8 cellular contexts compared by ENCODE assay signal in genomic region chr1:1432951-1433803, GRCh38. TPM values are rescaled to one million over a fixed set of nuclear protein-coding genes. Genes with fewer than 3 reads are reported as not detected.
DNase-seq lines count a peak whose midpoint lies in the region; ATAC-seq, FAIRE-seq and TF ChIP-seq lines count a peak whose summit lies in the region.

No MANE protein-coding gene starts in this region.

- H3K9me2 ChIP-seq in HCT116 (ENCODE audit: insufficient read depth) = no peaks in the 10 kb centered on the region

- ATAC-seq in A549 = peak in 1 of 2 experiments; percentile 12; a peak in 2 of 6 replicates
- ATAC-seq in HCT116 = peak; percentile 68
- no peak for ATAC-seq in HG03439 (IDR thresholded peaks at IDR 0.05; ENCODE audit: unreplicated experiment)
- no peak for ATAC-seq in HG02759 (IDR thresholded peaks at IDR 0.05; ENCODE audit: unreplicated experiment)

- TF ChIP-seq POLR2A in A549 (IDR thresholded peaks at IDR 0.05; ENCODE audit: low read length) = no peak
- no peak for TF ChIP-seq POLR2A in HCT116 (IDR thresholded peaks at IDR 0.05; ENCODE audit: borderline replicate concordance, extremely low read depth, insufficient read depth, insufficient read length)

- TF ChIP-seq CTCF in A549 (IDR thresholded peaks at IDR 0.05) = no peak
- TF ChIP-seq CTCF in HCT116 (IDR thresholded peaks at IDR 0.05 in 2 of 3, conservative IDR thresholded peaks at IDR 0.05 in 1 of 3; ENCODE audit: borderline replicate concordance in 1 of 3, insufficient read depth in 1 of 3, low read depth in 2 of 3, low read length in 2 of 3) = no peak

- H3K4me3 ChIP-seq in A549 (no peak overlapping the region), HCT116 (replicated peaks in 1 of 2; ENCODE audit: low read depth in 1 of 2, low read length in 2 of 2) (peak overlapping the region; percentile 80 to 92), stomach smooth muscle (ENCODE audit: low read length in 2 of 2) (peak overlapping the region; percentile 45 to 78)

- DNase-seq in A549 (ENCODE audit: low read depth in 1 of 2, low spot score in 1 of 2) = no peak
- no peak for DNase-seq in HCT116 (ENCODE audit: low read depth, low spot score)
- peak; percentile 59 for DNase-seq in astrocyte of the hippocampus (ENCODE audit: low read depth, low spot score)
- peak; percentile 89 for DNase-seq in left kidney (ENCODE audit: low read depth, low spot score)
- DNase-seq in RPMI8226 = no peak

- POLR2A ChIA-PET in A549 (lab: Yijun Ruan, JAX) = no interaction called here
- POLR2A ChIA-PET in HCT116 (lab: Charles Lee) = interaction anchor here (0.5 to 1.7 kb wide), 7 partner anchors 9 to 109 kb away, joined by 3 to 5 read pairs (median 3); partner anchors contain the start of genes AURKAIP1 and CCNL2

- no peak for FAIRE-seq in A549 (lab: Jason Lieb, UNC)

- intact Hi-C loops in HCT116 (cut with micrococcal nuclease) = loop anchor here (2.0 kb wide), 1 partner anchor 26 kb away; the partner anchor contains the start of gene MRPL20

- no peak for TF ChIP-seq RAD21 in A549 (conservative IDR thresholded peaks at IDR 0.05 in 1 of 2, IDR thresholded peaks at IDR 0.05 in 1 of 2)
- TF ChIP-seq RAD21 in HCT116 (IDR thresholded peaks at IDR 0.05; ENCODE audit: low read depth) = no peak

- TF ChIP-seq EP300 in A549 (IDR thresholded peaks at IDR 0.05) = no peak

- H3K9me3 ChIP-seq in A549 (no peaks in the 10 kb centered on the region), HCT116 (ENCODE audit: control insufficient read depth in 1 of 2, insufficient read depth in 1 of 2, low read depth in 1 of 2, low read length in 2 of 2) (no peaks in the 10 kb centered on the region), stomach smooth muscle (ENCODE audit: control insufficient read depth in 2 of 2, low read length in 2 of 2) (no peaks in the 10 kb centered on the region)

- H3K4me2 ChIP-seq in A549 = peak overlapping the region; percentile 41
- H3K4me2 ChIP-seq in HCT116 (ENCODE audit: low read length) = peak overlapping the region; percentile 99

- H3K36me3 ChIP-seq in HCT116 (ENCODE audit: control insufficient read depth in 1 of 2, insufficient read depth in 2 of 2, low read length in 2 of 2) = no peaks in the 10 kb centered on the region
- H3K36me3 ChIP-seq in stomach smooth muscle (ENCODE audit: control insufficient read depth in 2 of 2, insufficient read depth in 2 of 2, low read length in 2 of 2) = no peaks in the 10 kb centered on the region

- BruUV-seq in HCT116 (replicated peaks; lab: Mats Ljungman, UMichigan) = no TSS peak

- CTCF ChIA-PET in A549 (lab: Yijun Ruan, JAX) = interaction anchor here (0.6 to 4.2 kb wide), 4 partner anchors 8 to 72 kb away, joined by 3 to 16 read pairs (median 4); no protein-coding TSS in a partner anchor
- CTCF ChIA-PET in HCT116 (lab: Charles Lee) = interaction anchor here (0.6 to 1.1 kb wide), 2 partner anchors 31 to 58 kb away, joined by 3 to 4 read pairs; partner anchors contain the start of gene AURKAIP1

- H3K27me3 ChIP-seq in HCT116 (ENCODE audit: insufficient read depth, low read length) = no peaks in the 10 kb centered on the region
- no peaks in the 10 kb centered on the region for H3K27me3 ChIP-seq in stomach smooth muscle (ENCODE audit: control insufficient read depth in 1 of 2, insufficient read depth in 2 of 2, low read length in 2 of 2)

- H3K9ac ChIP-seq in HCT116 (ENCODE audit: low read length) = peak overlapping the region; percentile 88
- H3K9ac ChIP-seq in stomach smooth muscle (ENCODE audit: low read length in 2 of 2) = peak overlapping the region; percentile 69 to 82

- no peak overlapping the region for H2AFZ ChIP-seq in HCT116 (ENCODE audit: low read depth, low read length, poor library complexity, severe bottlenecking)

- H4K20me1 ChIP-seq in HCT116 (ENCODE audit: insufficient read depth) = no peaks in the 10 kb centered on the region

- H3K4me1 ChIP-seq in A549 (peaks cover 56% of the 10 kb centered on the region), HCT116 (ENCODE audit: control insufficient read depth in 1 of 2, insufficient read depth in 2 of 2, low read length in 2 of 2) (peaks cover 45 to 67% of the 10 kb centered on the region in 2 experiments), stomach smooth muscle (ENCODE audit: control insufficient read depth, insufficient read depth, low read length) (peaks cover 85% of the 10 kb centered on the region)

- peaks cover 33% of the 10 kb centered on the region; the same call in 1 of the 2 replicates for H3K79me2 ChIP-seq in HCT116 (ENCODE audit: insufficient read depth, low read length)

- peak overlapping the region; percentile 3 to 76; a peak in 3 of 6 replicates for H3K27ac ChIP-seq in A549
- peak overlapping the region; percentile 99 for H3K27ac ChIP-seq in HCT116 (ENCODE audit: low read depth, low read length)
- peak overlapping the region; percentile 99 for H3K27ac ChIP-seq in stomach smooth muscle (ENCODE audit: low read length)

- WGBS in A549 (ENCODE audit: missing lambda C conversion rate) = 0% methylated on average over 2 of the region's 34 CpGs

- RAD21 ChIA-PET in HCT116 (lab: Charles Lee; ENCODE audit: low non-redundant PET in 1 of 2, low total read pairs in 2 of 2, uncharacterized antibody in 2 of 2, unreplicated experiment in 2 of 2) = interaction anchor here in 1 of 2 experiments (1.4 kb wide), 1 partner anchor 27 kb away, joined by 3 read pairs; no protein-coding TSS in a partner anchor

TF ChIP-seq in A549, 52 proteins besides CTCF, POLR2A, EP300 and RAD21 (continues in another document):
- TF ChIP-seq MYC (IDR thresholded peaks at IDR 0.05; ENCODE audit: borderline replicate concordance, low read length) (no peak), SMC3 (IDR thresholded peaks at IDR 0.05) (no peak), RARB (CRISPR knock-in tag; IDR thresholded peaks at IDR 0.05) (no peak), E2F6 (IDR thresholded peaks at IDR 0.05; ENCODE audit: borderline replicate concordance, low read depth) (no peak), BHLHE40 (IDR thresholded peaks at IDR 0.05; ENCODE audit: low read depth, low read length) (no peak), EHF (CRISPR knock-in tag; IDR thresholded peaks at IDR 0.05) (no peak)

TF ChIP-seq in HCT116, 20 proteins besides CTCF, POLR2A, EP300 and RAD21 (continues in another document):
- TF ChIP-seq YY1 (IDR thresholded peaks at IDR 0.05; ENCODE audit: extremely low read depth, insufficient replicate concordance, low read depth, low read length) = peak; percentile 41
- TF ChIP-seq ELF1 (IDR thresholded peaks at IDR 0.05; ENCODE audit: borderline replicate concordance, low read depth) = no peak
- TF ChIP-seq ATF3 (IDR thresholded peaks at IDR 0.05) = no peak

RNA-seq across cellular contexts. Expression of gene VWA1, which starts 2.3 kb away (rescaled TPM):
- polyA plus RNA-seq in A549 (2011; rRNA removed) (3.7 and 4.0 TPM in 2 replicates), A549 (2017; fragmentation: RNase III; extraction: RNeasy Plus Mini Kit Qiagen cat#74134 plus additional on column Dnase treatment) (4.2 to 5.3 TPM (median 4.8 TPM) in 3 replicates)
- 8.6 and 13.7 TPM in 2 replicates for polyA plus RNA-seq in A549 (2012; cell fraction: cytosol; rRNA removed)
- 17.7 and 31.1 TPM in 2 replicates for polyA plus RNA-seq in A549 (2012; cell fraction: nucleus; rRNA removed)
- 1.2 and 1.3 TPM in 2 replicates for polyA minus RNA-seq in A549 (2011; rRNA and poly(A)+ RNA removed)
- 50.6 TPM for total RNA-seq in HCT116 (2021; ENCODE audit: unreplicated experiment)
- 17.5 and 18.9 TPM in 2 replicates for polyA plus RNA-seq in HCT116 (2012)

RNA-seq across cellular contexts. Expression of gene ANKRD65, which starts 12.1 kb away (rescaled TPM):
- not detected in 2 replicates for polyA plus RNA-seq in A549 (2011; rRNA removed)
- polyA plus RNA-seq in A549 (2012; cell fraction: cytosol; rRNA removed) = 0.07 and 0.12 TPM in 2 replicates
- polyA plus RNA-seq in A549 (2012; cell fraction: nucleus; rRNA removed) = 0.05 TPM in 1 of 2 replicates, not detected in the other
- 0.05 TPM in 1 of 3 replicates, not detected in the others for polyA plus RNA-seq in A549 (2017; fragmentation: RNase III; extraction: RNeasy Plus Mini Kit Qiagen cat#74134 plus additional on column Dnase treatment)
- not detected in 2 replicates for polyA minus RNA-seq in A549 (2011; rRNA and poly(A)+ RNA removed)
- not detected for total RNA-seq in HCT116 (2021; ENCODE audit: unreplicated experiment)
- polyA plus RNA-seq in HCT116 (2012) = 0.06 and 0.07 TPM in 2 replicates

RNA-seq across cellular contexts. Expression of gene ATAD3C, which starts 16.3 kb away (rescaled TPM):
- polyA plus RNA-seq in A549 (2011; rRNA removed) = not detected in 2 replicates
- not detected in 2 replicates for polyA plus RNA-seq in A549 (2012; cell fraction: cytosol; rRNA removed)
- not detected in 2 replicates for polyA plus RNA-seq in A549 (2012; cell fraction: nucleus; rRNA removed)
- polyA plus RNA-seq in A549 (2017; fragmentation: RNase III; extraction: RNeasy Plus Mini Kit Qiagen cat#74134 plus additional on column Dnase treatment) = not detected in 3 replicates
- polyA minus RNA-seq in A549 (2011; rRNA and poly(A)+ RNA removed) = not detected in 2 replicates
- total RNA-seq in HCT116 (2021; ENCODE audit: unreplicated experiment) = 0.61 TPM
- polyA plus RNA-seq in HCT116 (2012) = 0.31 and 0.53 TPM in 2 replicates

RNA-seq across cellular contexts. Expression of gene MRPL20, which starts 26.1 kb away (rescaled TPM):
- polyA plus RNA-seq in A549 (2011; rRNA removed) (146 and 163 TPM in 2 replicates), A549 (2017; fragmentation: RNase III; extraction: RNeasy Plus Mini Kit Qiagen cat#74134 plus additional on column Dnase treatment) (151 to 164 TPM (median 158 TPM) in 3 replicates)
- 151 and 186 TPM in 2 replicates for polyA plus RNA-seq in A549 (2012; cell fraction: cytosol; rRNA removed)
- 78.1 and 104 TPM in 2 replicates for polyA plus RNA-seq in A549 (2012; cell fraction: nucleus; rRNA removed)
- 50.5 and 55.7 TPM in 2 replicates for polyA minus RNA-seq in A549 (2011; rRNA and poly(A)+ RNA removed)
- 131 TPM for total RNA-seq in HCT116 (2021; ENCODE audit: unreplicated experiment)
- 112 and 144 TPM in 2 replicates for polyA plus RNA-seq in HCT116 (2012)

RNA-seq across cellular contexts. Expression of gene CCNL2, which starts 34.0 kb away (rescaled TPM):
- polyA plus RNA-seq in A549 (2011; rRNA removed) (111 TPM in 2 replicates), A549 (2017; fragmentation: RNase III; extraction: RNeasy Plus Mini Kit Qiagen cat#74134 plus additional on column Dnase treatment) (80.3 to 93.3 TPM (median 85.5 TPM) in 3 replicates)
- 63.8 and 64.7 TPM in 2 replicates for polyA plus RNA-seq in A549 (2012; cell fraction: cytosol; rRNA removed)
- polyA plus RNA-seq in A549 (2012; cell fraction: nucleus; rRNA removed) = 470 and 556 TPM in 2 replicates
- 32.8 and 37.7 TPM in 2 replicates for polyA minus RNA-seq in A549 (2011; rRNA and poly(A)+ RNA removed)
- 173 TPM for total RNA-seq in HCT116 (2021; ENCODE audit: unreplicated experiment)
- 125 and 138 TPM in 2 replicates for polyA plus RNA-seq in HCT116 (2012)

Comparison
In these comparisons a context has a peak if more than half of its experiments do, and no peak if none do; other contexts are left out.
1. DNase-seq: peak in astrocyte of the hippocampus (single experiment) and left kidney (single experiment); none in A549 (0 of 2), HCT116 (single experiment) and RPMI8226 (single experiment).
2. H3K27ac ChIP-seq: peak in every context shown above with its lines; median percentile 99 in HCT116; 99 in stomach smooth muscle; 40 in A549.